1 cellular context compared by ENCODE assay signal in the genomic region with DNA sequence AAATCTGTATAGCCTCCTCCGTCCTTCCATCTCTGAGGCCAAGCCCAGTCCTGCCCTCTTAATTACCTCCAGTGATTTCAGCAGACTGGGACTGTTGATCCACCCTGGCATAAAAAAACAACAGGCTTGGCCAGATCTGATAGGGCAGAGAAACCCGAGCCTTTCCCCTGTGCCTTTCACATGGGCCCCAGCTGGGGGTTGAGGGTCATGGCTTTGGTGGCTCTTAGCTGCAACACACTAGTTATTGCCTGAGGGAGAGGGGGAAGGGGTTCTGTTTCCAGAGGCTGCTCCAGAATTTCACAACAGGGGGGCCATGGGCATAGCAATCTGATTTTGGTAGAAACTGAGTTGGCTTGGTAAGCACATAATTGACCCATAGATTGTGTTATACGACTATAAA.
A peak's percentile ranks its signal among the peaks of the same experiment; 100 is the strongest.
TF ChIP-seq lines count a peak whose summit lies in the region.

No MANE protein-coding gene starts in this region.

TF ChIP-seq in HEK293, 187 proteins besides CTCF, POLR2A, EP300 and RAD21 (continued from another document):
- TF ChIP-seq, protein P1, sequence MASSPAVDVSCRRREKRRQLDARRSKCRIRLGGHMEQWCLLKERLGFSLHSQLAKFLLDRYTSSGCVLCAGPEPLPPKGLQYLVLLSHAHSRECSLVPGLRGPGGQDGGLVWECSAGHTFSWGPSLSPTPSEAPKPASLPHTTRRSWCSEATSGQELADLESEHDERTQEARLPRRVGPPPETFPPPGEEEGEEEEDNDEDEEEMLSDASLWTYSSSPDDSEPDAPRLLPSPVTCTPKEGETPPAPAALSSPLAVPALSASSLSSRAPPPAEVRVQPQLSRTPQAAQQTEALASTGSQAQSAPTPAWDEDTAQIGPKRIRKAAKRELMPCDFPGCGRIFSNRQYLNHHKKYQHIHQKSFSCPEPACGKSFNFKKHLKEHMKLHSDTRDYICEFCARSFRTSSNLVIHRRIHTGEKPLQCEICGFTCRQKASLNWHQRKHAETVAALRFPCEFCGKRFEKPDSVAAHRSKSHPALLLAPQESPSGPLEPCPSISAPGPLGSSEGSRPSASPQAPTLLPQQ (tag by site-specific recombination; IDR thresholded peaks at IDR 0.05), result peak; percentile 68; the same call in 1 of the 2 replicates
- TF ChIP-seq ZNF341 (tag by site-specific recombination; IDR thresholded peaks at IDR 0.05; ENCODE audit: low read depth) (0 out of 2 replicates have a peak, but pooled peaks have one; percentile 24), ZNF19 (tag by site-specific recombination; IDR thresholded peaks at IDR 0.05; ENCODE audit: low read depth) (no peak), OSR2 (tag by site-specific recombination; IDR thresholded peaks at IDR 0.05) (0 out of 2 replicates have a peak, but pooled peaks have one; percentile 18), ELK4 (IDR thresholded peaks at IDR 0.05; ENCODE audit: borderline replicate concordance, low read depth, low read length) (no peak), SP7 (tag by site-specific recombination; IDR thresholded peaks at IDR 0.05) (no peak), SP3 (tag by site-specific recombination; IDR thresholded peaks at IDR 0.05) (no peak), ZNF548 (tag by site-specific recombination; IDR thresholded peaks at IDR 0.05) (no peak), GLIS1 (tag by site-specific recombination; IDR thresholded peaks at IDR 0.05) (peak; percentile 76), ZNF398 (tag by site-specific recombination; IDR thresholded peaks at IDR 0.05) (peak; percentile 65), SCRT2 (tag by site-specific recombination; IDR thresholded peaks at IDR 0.05) (peak; percentile 15; the same call in 1 of the 2 replicates), ZNF626 (tag by site-specific recombination; IDR thresholded peaks at IDR 0.05) (no peak), ZNF664 (tag by site-specific recombination; IDR thresholded peaks at IDR 0.05) (no peak), IKZF3 (tag by site-specific recombination; IDR thresholded peaks at IDR 0.05) (0 out of 2 replicates have a peak, but pooled peaks have one; percentile 30), ZIC2 (tag by site-specific recombination; IDR thresholded peaks at IDR 0.05) (peak; percentile 55), KLF1 (tag by site-specific recombination; IDR thresholded peaks at IDR 0.05) (peak; percentile 41; the same call in 1 of the 2 replicates), ZBTB8A (tag by site-specific recombination; IDR thresholded peaks at IDR 0.05) (peak; percentile 63), ZFP69B (tag by site-specific recombination; IDR thresholded peaks at IDR 0.05) (0 out of 2 replicates have a peak, but pooled peaks have one; percentile 15), ZNF623 (tag by site-specific recombination; IDR thresholded peaks at IDR 0.05) (no peak), TRIM28 (IDR thresholded peaks at IDR 0.05; ENCODE audit: borderline replicate concordance, low read length) (peak; percentile 87), FEZF1 (tag by site-specific recombination; IDR thresholded peaks at IDR 0.05) (peak; percentile 92)
- TF ChIP-seq, protein P2, sequence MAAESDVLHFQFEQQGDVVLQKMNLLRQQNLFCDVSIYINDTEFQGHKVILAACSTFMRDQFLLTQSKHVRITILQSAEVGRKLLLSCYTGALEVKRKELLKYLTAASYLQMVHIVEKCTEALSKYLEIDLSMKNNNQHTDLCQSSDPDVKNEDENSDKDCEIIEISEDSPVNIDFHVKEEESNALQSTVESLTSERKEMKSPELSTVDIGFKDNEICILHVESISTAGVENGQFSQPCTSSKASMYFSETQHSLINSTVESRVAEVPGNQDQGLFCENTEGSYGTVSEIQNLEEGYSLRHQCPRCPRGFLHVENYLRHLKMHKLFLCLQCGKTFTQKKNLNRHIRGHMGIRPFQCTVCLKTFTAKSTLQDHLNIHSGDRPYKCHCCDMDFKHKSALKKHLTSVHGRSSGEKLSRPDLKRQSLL (tag by site-specific recombination; IDR thresholded peaks at IDR 0.05), result peak; percentile 62; the same call in 1 of the 2 replicates
- TF ChIP-seq, protein P3, sequence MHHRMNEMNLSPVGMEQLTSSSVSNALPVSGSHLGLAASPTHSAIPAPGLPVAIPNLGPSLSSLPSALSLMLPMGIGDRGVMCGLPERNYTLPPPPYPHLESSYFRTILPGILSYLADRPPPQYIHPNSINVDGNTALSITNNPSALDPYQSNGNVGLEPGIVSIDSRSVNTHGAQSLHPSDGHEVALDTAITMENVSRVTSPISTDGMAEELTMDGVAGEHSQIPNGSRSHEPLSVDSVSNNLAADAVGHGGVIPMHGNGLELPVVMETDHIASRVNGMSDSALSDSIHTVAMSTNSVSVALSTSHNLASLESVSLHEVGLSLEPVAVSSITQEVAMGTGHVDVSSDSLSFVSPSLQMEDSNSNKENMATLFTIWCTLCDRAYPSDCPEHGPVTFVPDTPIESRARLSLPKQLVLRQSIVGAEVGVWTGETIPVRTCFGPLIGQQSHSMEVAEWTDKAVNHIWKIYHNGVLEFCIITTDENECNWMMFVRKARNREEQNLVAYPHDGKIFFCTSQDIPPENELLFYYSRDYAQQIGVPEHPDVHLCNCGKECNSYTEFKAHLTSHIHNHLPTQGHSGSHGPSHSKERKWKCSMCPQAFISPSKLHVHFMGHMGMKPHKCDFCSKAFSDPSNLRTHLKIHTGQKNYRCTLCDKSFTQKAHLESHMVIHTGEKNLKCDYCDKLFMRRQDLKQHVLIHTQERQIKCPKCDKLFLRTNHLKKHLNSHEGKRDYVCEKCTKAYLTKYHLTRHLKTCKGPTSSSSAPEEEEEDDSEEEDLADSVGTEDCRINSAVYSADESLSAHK (tag by site-specific recombination; IDR thresholded peaks at IDR 0.05), result 0 out of 2 replicates have a peak, but pooled peaks have one; percentile 13
- TF ChIP-seq, protein P4, sequence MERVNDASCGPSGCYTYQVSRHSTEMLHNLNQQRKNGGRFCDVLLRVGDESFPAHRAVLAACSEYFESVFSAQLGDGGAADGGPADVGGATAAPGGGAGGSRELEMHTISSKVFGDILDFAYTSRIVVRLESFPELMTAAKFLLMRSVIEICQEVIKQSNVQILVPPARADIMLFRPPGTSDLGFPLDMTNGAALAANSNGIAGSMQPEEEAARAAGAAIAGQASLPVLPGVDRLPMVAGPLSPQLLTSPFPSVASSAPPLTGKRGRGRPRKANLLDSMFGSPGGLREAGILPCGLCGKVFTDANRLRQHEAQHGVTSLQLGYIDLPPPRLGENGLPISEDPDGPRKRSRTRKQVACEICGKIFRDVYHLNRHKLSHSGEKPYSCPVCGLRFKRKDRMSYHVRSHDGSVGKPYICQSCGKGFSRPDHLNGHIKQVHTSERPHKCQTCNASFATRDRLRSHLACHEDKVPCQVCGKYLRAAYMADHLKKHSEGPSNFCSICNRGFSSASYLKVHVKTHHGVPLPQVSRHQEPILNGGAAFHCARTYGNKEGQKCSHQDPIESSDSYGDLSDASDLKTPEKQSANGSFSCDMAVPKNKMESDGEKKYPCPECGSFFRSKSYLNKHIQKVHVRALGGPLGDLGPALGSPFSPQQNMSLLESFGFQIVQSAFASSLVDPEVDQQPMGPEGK (tag by site-specific recombination; IDR thresholded peaks at IDR 0.05), result peak; percentile 59
